Comparison of ENCODE assay signal across 1 cellular context in the genomic region with DNA sequence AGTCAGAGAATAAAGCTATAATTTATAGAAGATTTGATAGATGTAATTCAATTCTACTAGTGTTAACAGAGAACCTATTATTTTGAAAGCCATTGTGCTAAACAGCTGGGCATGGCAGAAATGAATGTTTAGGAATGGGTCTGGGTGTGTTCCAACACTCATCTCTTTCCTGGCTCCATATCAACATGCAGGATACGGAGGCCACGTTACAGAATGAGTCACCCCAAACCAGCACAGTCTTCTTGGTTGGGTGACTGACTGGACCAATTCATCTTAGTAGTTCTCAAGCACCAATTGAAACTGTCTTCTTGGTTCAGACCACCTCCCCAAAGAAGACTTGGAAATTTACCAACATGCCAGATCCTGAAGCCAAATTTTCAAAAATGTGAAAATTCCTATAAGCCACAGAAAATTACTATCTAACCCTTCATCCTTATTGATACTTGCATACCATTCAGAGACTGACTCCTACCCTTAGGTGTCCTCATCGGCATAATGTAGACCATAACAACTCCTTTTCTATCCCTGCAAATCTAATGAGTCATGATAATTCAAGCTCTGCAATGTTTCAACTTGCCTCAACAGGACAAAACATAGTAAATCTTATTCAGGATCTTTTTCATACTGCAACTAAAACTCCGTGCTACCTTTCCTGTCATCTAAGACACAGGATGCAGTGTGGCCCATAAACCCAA.
TF ChIP-seq lines count a peak whose summit lies in the region.

No MANE protein-coding gene starts in this region.

TF ChIP-seq in GM23338, 12 proteins besides CTCF, POLR2A, EP300 and RAD21:
- TF ChIP-seq, protein P1, sequence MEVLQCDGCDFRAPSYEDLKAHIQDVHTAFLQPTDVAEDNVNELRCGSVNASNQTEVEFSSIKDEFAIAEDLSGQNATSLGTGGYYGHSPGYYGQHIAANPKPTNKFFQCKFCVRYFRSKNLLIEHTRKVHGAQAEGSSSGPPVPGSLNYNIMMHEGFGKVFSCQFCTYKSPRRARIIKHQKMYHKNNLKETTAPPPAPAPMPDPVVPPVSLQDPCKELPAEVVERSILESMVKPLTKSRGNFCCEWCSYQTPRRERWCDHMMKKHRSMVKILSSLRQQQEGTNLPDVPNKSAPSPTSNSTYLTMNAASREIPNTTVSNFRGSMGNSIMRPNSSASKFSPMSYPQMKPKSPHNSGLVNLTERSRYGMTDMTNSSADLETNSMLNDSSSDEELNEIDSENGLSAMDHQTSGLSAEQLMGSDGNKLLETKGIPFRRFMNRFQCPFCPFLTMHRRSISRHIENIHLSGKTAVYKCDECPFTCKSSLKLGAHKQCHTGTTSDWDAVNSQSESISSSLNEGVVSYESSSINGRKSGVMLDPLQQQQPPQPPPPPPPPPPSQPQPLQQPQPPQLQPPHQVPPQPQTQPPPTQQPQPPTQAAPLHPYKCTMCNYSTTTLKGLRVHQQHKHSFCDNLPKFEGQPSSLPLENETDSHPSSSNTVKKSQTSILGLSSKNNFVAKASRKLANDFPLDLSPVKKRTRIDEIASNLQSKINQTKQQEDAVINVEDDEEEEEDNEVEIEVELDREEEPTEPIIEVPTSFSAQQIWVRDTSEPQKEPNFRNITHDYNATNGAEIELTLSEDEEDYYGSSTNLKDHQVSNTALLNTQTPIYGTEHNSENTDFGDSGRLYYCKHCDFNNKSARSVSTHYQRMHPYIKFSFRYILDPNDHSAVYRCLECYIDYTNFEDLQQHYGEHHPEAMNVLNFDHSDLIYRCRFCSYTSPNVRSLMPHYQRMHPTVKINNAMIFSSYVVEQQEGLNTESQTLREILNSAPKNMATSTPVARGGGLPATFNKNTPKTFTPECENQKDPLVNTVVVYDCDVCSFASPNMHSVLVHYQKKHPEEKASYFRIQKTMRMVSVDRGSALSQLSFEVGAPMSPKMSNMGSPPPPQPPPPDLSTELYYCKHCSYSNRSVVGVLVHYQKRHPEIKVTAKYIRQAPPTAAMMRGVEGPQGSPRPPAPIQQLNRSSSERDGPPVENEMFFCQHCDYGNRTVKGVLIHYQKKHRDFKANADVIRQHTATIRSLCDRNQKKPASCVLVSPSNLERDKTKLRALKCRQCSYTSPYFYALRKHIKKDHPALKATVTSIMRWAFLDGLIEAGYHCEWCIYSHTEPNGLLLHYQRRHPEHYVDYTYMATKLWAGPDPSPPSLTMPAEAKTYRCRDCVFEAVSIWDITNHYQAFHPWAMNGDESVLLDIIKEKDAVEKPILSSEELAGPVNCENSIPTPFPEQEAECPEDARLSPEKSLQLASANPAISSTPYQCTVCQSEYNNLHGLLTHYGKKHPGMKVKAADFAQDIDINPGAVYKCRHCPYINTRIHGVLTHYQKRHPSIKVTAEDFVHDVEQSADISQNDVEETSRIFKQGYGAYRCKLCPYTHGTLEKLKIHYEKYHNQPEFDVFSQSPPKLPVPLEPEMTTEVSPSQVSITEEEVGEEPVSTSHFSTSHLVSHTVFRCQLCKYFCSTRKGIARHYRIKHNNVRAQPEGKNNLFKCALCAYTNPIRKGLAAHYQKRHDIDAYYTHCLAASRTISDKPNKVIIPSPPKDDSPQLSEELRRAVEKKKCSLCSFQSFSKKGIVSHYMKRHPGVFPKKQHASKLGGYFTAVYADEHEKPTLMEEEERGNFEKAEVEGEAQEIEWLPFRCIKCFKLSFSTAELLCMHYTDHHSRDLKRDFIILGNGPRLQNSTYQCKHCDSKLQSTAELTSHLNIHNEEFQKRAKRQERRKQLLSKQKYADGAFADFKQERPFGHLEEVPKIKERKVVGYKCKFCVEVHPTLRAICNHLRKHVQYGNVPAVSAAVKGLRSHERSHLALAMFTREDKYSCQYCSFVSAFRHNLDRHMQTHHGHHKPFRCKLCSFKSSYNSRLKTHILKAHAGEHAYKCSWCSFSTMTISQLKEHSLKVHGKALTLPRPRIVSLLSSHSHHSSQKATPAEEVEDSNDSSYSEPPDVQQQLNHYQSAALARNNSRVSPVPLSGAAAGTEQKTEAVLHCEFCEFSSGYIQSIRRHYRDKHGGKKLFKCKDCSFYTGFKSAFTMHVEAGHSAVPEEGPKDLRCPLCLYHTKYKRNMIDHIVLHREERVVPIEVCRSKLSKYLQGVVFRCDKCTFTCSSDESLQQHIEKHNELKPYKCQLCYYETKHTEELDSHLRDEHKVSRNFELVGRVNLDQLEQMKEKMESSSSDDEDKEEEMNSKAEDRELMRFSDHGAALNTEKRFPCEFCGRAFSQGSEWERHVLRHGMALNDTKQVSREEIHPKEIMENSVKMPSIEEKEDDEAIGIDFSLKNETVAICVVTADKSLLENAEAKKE (CRISPR knock-in tag; IDR thresholded peaks at IDR 0.05) = no peak
- TF ChIP-seq, protein P2, sequence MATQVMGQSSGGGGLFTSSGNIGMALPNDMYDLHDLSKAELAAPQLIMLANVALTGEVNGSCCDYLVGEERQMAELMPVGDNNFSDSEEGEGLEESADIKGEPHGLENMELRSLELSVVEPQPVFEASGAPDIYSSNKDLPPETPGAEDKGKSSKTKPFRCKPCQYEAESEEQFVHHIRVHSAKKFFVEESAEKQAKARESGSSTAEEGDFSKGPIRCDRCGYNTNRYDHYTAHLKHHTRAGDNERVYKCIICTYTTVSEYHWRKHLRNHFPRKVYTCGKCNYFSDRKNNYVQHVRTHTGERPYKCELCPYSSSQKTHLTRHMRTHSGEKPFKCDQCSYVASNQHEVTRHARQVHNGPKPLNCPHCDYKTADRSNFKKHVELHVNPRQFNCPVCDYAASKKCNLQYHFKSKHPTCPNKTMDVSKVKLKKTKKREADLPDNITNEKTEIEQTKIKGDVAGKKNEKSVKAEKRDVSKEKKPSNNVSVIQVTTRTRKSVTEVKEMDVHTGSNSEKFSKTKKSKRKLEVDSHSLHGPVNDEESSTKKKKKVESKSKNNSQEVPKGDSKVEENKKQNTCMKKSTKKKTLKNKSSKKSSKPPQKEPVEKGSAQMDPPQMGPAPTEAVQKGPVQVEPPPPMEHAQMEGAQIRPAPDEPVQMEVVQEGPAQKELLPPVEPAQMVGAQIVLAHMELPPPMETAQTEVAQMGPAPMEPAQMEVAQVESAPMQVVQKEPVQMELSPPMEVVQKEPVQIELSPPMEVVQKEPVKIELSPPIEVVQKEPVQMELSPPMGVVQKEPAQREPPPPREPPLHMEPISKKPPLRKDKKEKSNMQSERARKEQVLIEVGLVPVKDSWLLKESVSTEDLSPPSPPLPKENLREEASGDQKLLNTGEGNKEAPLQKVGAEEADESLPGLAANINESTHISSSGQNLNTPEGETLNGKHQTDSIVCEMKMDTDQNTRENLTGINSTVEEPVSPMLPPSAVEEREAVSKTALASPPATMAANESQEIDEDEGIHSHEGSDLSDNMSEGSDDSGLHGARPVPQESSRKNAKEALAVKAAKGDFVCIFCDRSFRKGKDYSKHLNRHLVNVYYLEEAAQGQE (IDR thresholded peaks at IDR 0.05; ENCODE audit: unreplicated experiment) = no peak
- no peak for TF ChIP-seq JUNB (IDR thresholded peaks at IDR 0.05; ENCODE audit: unreplicated experiment)
- no peak for TF ChIP-seq EZH2phosphoT487 (IDR thresholded peaks at IDR 0.05; ENCODE audit: unreplicated experiment)
- TF ChIP-seq EZH2 (IDR thresholded peaks at IDR 0.05; ENCODE audit: low read depth, unreplicated experiment) = no peak
